ENCODE assay signal across 9 cellular contexts in genomic region chr9:33162721-33163311, GRCh38. TPM values are rescaled to one million over a fixed set of nuclear protein-coding genes. Genes with fewer than 3 reads are reported as not detected.
DNase-seq lines count a peak whose midpoint lies in the region; ATAC-seq and TF ChIP-seq lines count a peak whose summit lies in the region.
"Had no signal": no experiment of that assay in that cellular context is flagged by ENCODE, and none has a peak within 500 bp of the region (broad histone marks: within the 10 kb centered on the region; RNA-seq: fewer than 3 reads in every experiment).

No MANE protein-coding gene starts in this region.

- H3K36me3 Mint-ChIP-seq in activated naive CD4-positive, alpha-beta T cell treated with anti-CD3 and anti-CD28 coated beads, Interleukin-2, amount 10 ng/mL, durations not matched to agents 7 days and 5 days: peaks cover 24% of the 10 kb centered on the region

- intact Hi-C loops in lower lobe of right lung (cut with DNase I): no loop called here
- intact Hi-C loops in upper lobe of right lung (cut with DNase I): no loop called here

- H3K27ac Mint-ChIP-seq in activated naive CD4-positive, alpha-beta T cell treated with anti-CD3 and anti-CD28 coated beads, Interleukin-2, amount 10 ng/mL, durations not matched to agents 7 days and 5 days: peak overlapping the region; percentile 54

- H3K4me1 Mint-ChIP-seq in activated naive CD4-positive, alpha-beta T cell treated with anti-CD3 and anti-CD28 coated beads, Interleukin-2, amount 10 ng/mL, durations not matched to agents 7 days and 5 days: peaks cover 83% of the 10 kb centered on the region

- DNase-seq in activated naive CD4-positive, alpha-beta T cell treated with anti-CD3 and anti-CD28 coated beads, Interleukin-2, amount 10 ng/mL, durations not matched to agents 7 days and 5 days: no peak
- DNase-seq in activated naive CD4-positive, alpha-beta T cell treated with anti-CD3 and anti-CD28 coated beads, Interleukin-2, amount 50 U/mL, for 16 hours: no peak
- DNase-seq in brain microvascular endothelial cell (no peak), lower lobe of right lung (peak; percentile 60), upper lobe of right lung (no peak), NCI-H510A (lab: John Stamatoyannopoulos, UW) (no peak), KG1 (lab: John Stamatoyannopoulos, UW) (no peak), middle frontal gyrus (ENCODE audit: extremely low spot score, low spot score) (no peak)
- DNase-seq: posterior cingulate gyrus had no signal

- CTCF ChIA-PET in activated naive CD4-positive, alpha-beta T cell treated with anti-CD3 and anti-CD28 coated beads, Interleukin-2, amount 10 ng/mL, durations not matched to agents 7 days and 5 days (lab: Charles Lee): no interaction called here

- H3K27me3 ChIP-seq in brain microvascular endothelial cell (replicated peaks): no peaks in the 10 kb centered on the region
- no peaks in the 10 kb centered on the region for H3K27me3 ChIP-seq in lower lobe of right lung (ENCODE audit: low read depth)
- no peaks in the 10 kb centered on the region for H3K27me3 ChIP-seq in upper lobe of right lung

- H3K4me3 ChIP-seq in brain microvascular endothelial cell (ENCODE audit: low read depth, low read length) (no peak overlapping the region), lower lobe of right lung (peak overlapping the region; percentile 12), upper lobe of right lung (peak overlapping the region; percentile 93)

- H3K9me3 Mint-ChIP-seq in activated naive CD4-positive, alpha-beta T cell treated with anti-CD3 and anti-CD28 coated beads, Interleukin-2, amount 10 ng/mL, durations not matched to agents 7 days and 5 days: no peaks in the 10 kb centered on the region

- ATAC-seq in lower lobe of right lung (peak in 1 of 2 donors; percentile 1), upper lobe of right lung (peak; percentile 0)

- H3K36me3 ChIP-seq in brain microvascular endothelial cell (replicated peaks) (peaks cover 6% of the 10 kb centered on the region), lower lobe of right lung (no peaks in the 10 kb centered on the region), upper lobe of right lung (no peaks in the 10 kb centered on the region)

- TF ChIP-seq CTCF in brain microvascular endothelial cell (IDR thresholded peaks at IDR 0.05; ENCODE audit: low read depth, low read length, missing control alignments) (no peak), lower lobe of right lung (IDR thresholded peaks at IDR 0.05) (no peak), upper lobe of right lung (IDR thresholded peaks at IDR 0.05) (no peak)

- in situ Hi-C loops in brain microvascular endothelial cell (cut with HindIII; ENCODE audit: low pct_ligation_motif_present, low sequenced_read_pairs): no loop called here

- no peaks in the 10 kb centered on the region for H3K9me3 ChIP-seq in lower lobe of right lung
- H3K9me3 ChIP-seq in upper lobe of right lung: no peaks in the 10 kb centered on the region

- H3K27ac ChIP-seq in brain microvascular endothelial cell (peak overlapping the region; percentile 25), lower lobe of right lung (peak overlapping the region; percentile 97), upper lobe of right lung (peak overlapping the region; percentile 97)

- peak overlapping the region; percentile 20 for H3K4me3 Mint-ChIP-seq in activated naive CD4-positive, alpha-beta T cell treated with anti-CD3 and anti-CD28 coated beads, Interleukin-2, amount 10 ng/mL, durations not matched to agents 7 days and 5 days

- no peaks in the 10 kb centered on the region for H3K27me3 Mint-ChIP-seq in activated naive CD4-positive, alpha-beta T cell treated with anti-CD3 and anti-CD28 coated beads, Interleukin-2, amount 10 ng/mL, durations not matched to agents 7 days and 5 days

- H3K4me1 ChIP-seq in lower lobe of right lung: peaks cover 82% of the 10 kb centered on the region
- peaks cover 80% of the 10 kb centered on the region for H3K4me1 ChIP-seq in upper lobe of right lung

RNA-seq across cellular contexts. Expression of gene B4GALT1, which starts 4.3 kb away (rescaled TPM):
- total RNA-seq in lower lobe of right lung (72.0 TPM), upper lobe of right lung (80.1 TPM)

Comparison
In these comparisons a context has a peak if more than half of its experiments do, and no peak if none do; other contexts are left out.
1. H3K27ac ChIP-seq: peak in every context shown above with its lines; median percentile 97 in lower lobe of right lung; 97 in upper lobe of right lung; 25 in brain microvascular endothelial cell.